In the genomic region with DNA sequence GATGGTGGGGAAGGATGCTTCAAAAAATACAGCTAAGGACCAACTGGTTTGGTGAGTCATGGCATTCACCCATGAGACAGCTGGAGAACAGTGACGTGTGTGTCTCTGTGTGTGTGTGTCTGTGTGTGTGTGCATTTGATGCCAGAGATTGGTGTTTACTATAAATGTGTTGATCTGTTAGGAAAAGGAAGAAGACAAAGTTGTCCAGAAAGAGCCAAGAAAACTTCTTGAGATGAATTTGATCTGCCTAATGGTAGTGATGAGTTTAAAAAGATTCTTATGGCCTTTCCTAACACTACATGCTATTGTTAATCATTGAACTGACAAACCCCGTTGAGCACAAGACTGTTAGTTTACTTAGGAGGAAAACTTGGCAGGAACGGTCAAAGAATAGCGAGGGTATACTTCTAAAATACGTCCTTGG, we compare ENCODE assay signal across 9 cellular contexts. TPM values are rescaled to one million over a fixed set of nuclear protein-coding genes. Genes with fewer than 3 reads are reported as not detected.
A peak's percentile ranks its signal among the peaks of the same experiment; 100 is the strongest.
DNase-seq lines count a peak whose midpoint lies in the region; ATAC-seq and TF ChIP-seq lines count a peak whose summit lies in the region.
"Had no signal": no experiment of that assay in that cellular context is flagged by ENCODE, and none has a peak within 500 bp of the region (broad histone marks: within the 10 kb centered on the region; RNA-seq: fewer than 3 reads in every experiment).

No MANE protein-coding gene starts in this region.

- DNase-seq in AG09309 (ENCODE audit: low read depth) (peak; percentile 33), PC-3 (peak; percentile 45), esophagus squamous epithelium (lab: John Stamatoyannopoulos, UW) (no peak), T-helper 1 cell (no peak)
- DNase-seq: NCI-H1436 treated with DMSO at 0.1 percent for 48 hours had no signal

- H3K9me2 ChIP-seq in PC-3 (replicated peaks; ENCODE audit: low read length): no peaks in the 10 kb centered on the region

- no peak for TF ChIP-seq POLR2A in esophagus squamous epithelium (IDR thresholded peaks at IDR 0.05)

- TF ChIP-seq CTCF in AG09309 (IDR thresholded peaks at IDR 0.05; ENCODE audit: control insufficient read depth, insufficient read depth, low read depth, low read length, missing control alignments): no peak
- no peak for TF ChIP-seq CTCF in PC-3 (conservative IDR thresholded peaks at IDR 0.05; ENCODE audit: low read depth, low read length)
- no peak for TF ChIP-seq CTCF in esophagus squamous epithelium (IDR thresholded peaks at IDR 0.05)

- no peaks in the 10 kb centered on the region for H3F3A ChIP-seq in PC-3 (ENCODE audit: low read length, unreplicated experiment)

- H3K36me3 ChIP-seq in PC-3 (ENCODE audit: low read depth, low read length) (no peaks in the 10 kb centered on the region), esophagus squamous epithelium (no peaks in the 10 kb centered on the region), muscle layer of duodenum (ENCODE audit: control insufficient read depth in 1 of 2, insufficient read depth in 2 of 2, low read length in 2 of 2) (no peaks in the 10 kb centered on the region)

- POLR2A ChIA-PET in PC-3 (lab: Charles Lee; ENCODE audit: unreplicated experiment): no interaction called here

- H3K79me2 ChIP-seq in PC-3 (ENCODE audit: low read length): no peaks in the 10 kb centered on the region

- no peaks in the 10 kb centered on the region for H4K20me1 ChIP-seq in PC-3 (ENCODE audit: low read length)

- CTCF ChIA-PET in PC-3 (lab: Charles Lee): interaction anchor here (0.8 kb wide), 1 partner anchor 86 kb away, joined by 4 read pairs; no protein-coding TSS in a partner anchor

- BruUV-seq in PC-3 (replicated peaks; lab: Mats Ljungman, UMichigan): no TSS peak

- no peak overlapping the region for H3K4me2 ChIP-seq in PC-3 (ENCODE audit: low read length)

- H3K27me3 ChIP-seq in PC-3 (ENCODE audit: low read length): no peaks in the 10 kb centered on the region
- H3K27me3 ChIP-seq in esophagus squamous epithelium: no peaks in the 10 kb centered on the region
- no peaks in the 10 kb centered on the region for H3K27me3 ChIP-seq in muscle layer of duodenum (ENCODE audit: low read depth, low read length)

- H3K9me3 ChIP-seq in PC-3 (ENCODE audit: low read length) (no peaks in the 10 kb centered on the region), esophagus squamous epithelium (no peaks in the 10 kb centered on the region), muscle layer of duodenum (ENCODE audit: control insufficient read depth in 1 of 2, low read length in 2 of 2) (no peaks in the 10 kb centered on the region)

- no peak overlapping the region for H2AFZ ChIP-seq in PC-3 (ENCODE audit: low read length)

- intact Hi-C loops in PC-3 (cut with micrococcal nuclease): no loop called here
- intact Hi-C loops in esophagus squamous epithelium (cut with DNase I): no loop called here

- H3K4me3 ChIP-seq in AG09309 (ENCODE audit: control insufficient read depth, low read depth, low read length): no peak overlapping the region
- no peak overlapping the region for H3K4me3 ChIP-seq in PC-3 (ENCODE audit: low read length)
- H3K4me3 ChIP-seq in esophagus squamous epithelium: peak overlapping the region in 2 of 4 donors; percentile 44 to 62
- peak overlapping the region; percentile 16 to 52 for H3K4me3 ChIP-seq in muscle layer of duodenum (ENCODE audit: low read depth in 1 of 2, low read length in 2 of 2)

- peaks cover 5% of the 10 kb centered on the region for H3K4me1 ChIP-seq in PC-3 (ENCODE audit: insufficient read depth, low read length)
- H3K4me1 ChIP-seq in esophagus squamous epithelium: peaks cover 12 to 53% (median 12%) of the 10 kb centered on the region in 3 donors
- no peaks in the 10 kb centered on the region for H3K4me1 ChIP-seq in muscle layer of duodenum (ENCODE audit: control insufficient read depth in 1 of 2, insufficient read depth in 2 of 2, low read length in 2 of 2)

- no peak for ATAC-seq in PC-3
- no peak for ATAC-seq in GM21619 (IDR thresholded peaks at IDR 0.05; ENCODE audit: unreplicated experiment)
- ATAC-seq in HG03095 (IDR thresholded peaks at IDR 0.05; ENCODE audit: unreplicated experiment): no peak
- ATAC-seq in GM19452 (IDR thresholded peaks at IDR 0.05; ENCODE audit: unreplicated experiment): no peak

- H3K27ac ChIP-seq in PC-3 (ENCODE audit: low read length) (no peak overlapping the region), esophagus squamous epithelium (peak overlapping the region in 3 of 4 donors; percentile 44 to 77 (median 67)), muscle layer of duodenum (ENCODE audit: low read length) (no peak overlapping the region)

- WGBS in esophagus squamous epithelium, 2 donors: 41 to 51% methylated on average over 5 of the region's 5 CpGs

- no peak overlapping the region for H3K9ac ChIP-seq in PC-3 (ENCODE audit: low read length)

RNA-seq across cellular contexts. Expression of a gene that starts 36.4 kb away (rescaled TPM):
- total RNA-seq in PC-3 (2014; rRNA removed): 0.40 and 0.69 TPM in 2 replicates
- total RNA-seq in esophagus squamous epithelium: 10 to 100 TPM in 3 of 4 donors, 1 to 10 TPM in 1; 9.7 to 65.8 (median 24.6) TPM

Comparison
In these comparisons a context has a peak if more than half of its experiments do, and no peak if none do; other contexts are left out.
1. DNase-seq: peak in AG09309 (single experiment) and PC-3 (single experiment); none in esophagus squamous epithelium (single experiment) and T-helper 1 cell (0 of 5).
2. H3K4me3 ChIP-seq: peak in muscle layer of duodenum (2 of 2); none in AG09309 (single experiment) and PC-3 (single experiment).
3. H3K27ac ChIP-seq: peak in esophagus squamous epithelium (3 of 4); none in PC-3 (single experiment) and muscle layer of duodenum (single experiment).